ENCODE assay signal across 1 cellular context in the genomic region with DNA sequence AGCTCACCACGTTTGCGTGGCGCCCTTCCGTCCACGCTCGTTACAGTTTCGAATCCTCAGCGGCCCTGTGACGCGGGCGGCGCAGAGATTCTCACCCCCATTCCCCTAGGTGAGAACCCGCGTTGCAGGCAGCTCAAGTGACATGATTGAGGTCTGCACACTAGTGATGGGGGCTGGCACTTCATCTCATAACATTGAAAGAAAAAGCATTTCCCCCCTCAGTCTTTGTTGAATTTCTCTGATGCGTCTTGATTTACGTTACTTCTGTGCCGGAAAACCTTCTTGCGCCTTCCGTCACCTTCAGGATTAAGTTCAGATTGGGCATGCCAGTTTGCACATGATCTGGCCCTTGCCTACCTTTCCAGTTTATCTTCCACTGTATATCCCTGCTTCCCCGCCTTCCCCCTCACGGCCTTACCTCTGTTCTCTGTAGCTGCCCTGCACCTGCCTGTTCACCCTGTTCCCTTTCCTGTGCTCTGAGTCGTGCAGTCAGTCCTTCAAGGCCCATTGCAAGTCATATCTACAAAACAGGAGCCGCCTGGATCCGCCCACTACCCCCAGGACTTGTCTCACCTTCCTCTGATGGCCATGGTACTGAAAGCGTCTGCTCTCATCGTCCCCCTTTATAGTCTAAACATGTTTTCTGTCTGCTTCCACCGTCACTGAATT.
TF ChIP-seq lines count a peak whose summit lies in the region.

No MANE protein-coding gene starts in this region.

TF ChIP-seq in GM12878, 131 proteins besides CTCF, POLR2A, EP300 and RAD21 (continued from another document):
- TF ChIP-seq, protein P1, sequence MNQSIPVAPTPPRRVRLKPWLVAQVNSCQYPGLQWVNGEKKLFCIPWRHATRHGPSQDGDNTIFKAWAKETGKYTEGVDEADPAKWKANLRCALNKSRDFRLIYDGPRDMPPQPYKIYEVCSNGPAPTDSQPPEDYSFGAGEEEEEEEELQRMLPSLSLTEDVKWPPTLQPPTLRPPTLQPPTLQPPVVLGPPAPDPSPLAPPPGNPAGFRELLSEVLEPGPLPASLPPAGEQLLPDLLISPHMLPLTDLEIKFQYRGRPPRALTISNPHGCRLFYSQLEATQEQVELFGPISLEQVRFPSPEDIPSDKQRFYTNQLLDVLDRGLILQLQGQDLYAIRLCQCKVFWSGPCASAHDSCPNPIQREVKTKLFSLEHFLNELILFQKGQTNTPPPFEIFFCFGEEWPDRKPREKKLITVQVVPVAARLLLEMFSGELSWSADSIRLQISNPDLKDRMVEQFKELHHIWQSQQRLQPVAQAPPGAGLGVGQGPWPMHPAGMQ (IDR thresholded peaks at IDR 0.05; ENCODE audit: borderline replicate concordance), result no peak
- TF ChIP-seq, protein P2, sequence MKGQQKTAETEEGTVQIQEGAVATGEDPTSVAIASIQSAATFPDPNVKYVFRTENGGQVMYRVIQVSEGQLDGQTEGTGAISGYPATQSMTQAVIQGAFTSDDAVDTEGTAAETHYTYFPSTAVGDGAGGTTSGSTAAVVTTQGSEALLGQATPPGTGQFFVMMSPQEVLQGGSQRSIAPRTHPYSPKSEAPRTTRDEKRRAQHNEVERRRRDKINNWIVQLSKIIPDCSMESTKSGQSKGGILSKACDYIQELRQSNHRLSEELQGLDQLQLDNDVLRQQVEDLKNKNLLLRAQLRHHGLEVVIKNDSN (IDR thresholded peaks at IDR 0.05; ENCODE audit: borderline replicate concordance, extremely low read length, insufficient read depth, low read depth, low read length), result no peak
